In genomic region chr6:84762220-84762940, GRCh38 we compare ENCODE assay signal across 10 cellular contexts. TPM values are rescaled to one million over a fixed set of nuclear protein-coding genes. Genes with fewer than 3 reads are reported as not detected.
A peak's percentile ranks its signal among the peaks of the same experiment; 100 is the strongest.
DNase-seq lines count a peak whose midpoint lies in the region; ATAC-seq and TF ChIP-seq lines count a peak whose summit lies in the region.
"Had no signal": no experiment of that assay in that cellular context is flagged by ENCODE, and none has a peak within 500 bp of the region (broad histone marks: within the 10 kb centered on the region; RNA-seq: fewer than 3 reads in every experiment).

No MANE protein-coding gene starts in this region.

- peak; percentile 39 for TF ChIP-seq CTCF in cardiac muscle cell (IDR thresholded peaks at IDR 0.05; ENCODE audit: low read depth, low read length)

- intact Hi-C loops in sciatic nerve (cut with DNase I), result no loop called here

- no peaks in the 10 kb centered on the region for H3K36me3 ChIP-seq in cardiac muscle cell
- H3K36me3 ChIP-seq: prostate gland had no signal

- DNase-seq in GM04504 (ENCODE audit: low read depth) (peak; percentile 35), SK-N-DZ (ENCODE audit: low spot score) (peak; percentile 36), cardiac muscle cell (ENCODE audit: low read depth in 1 of 2, low spot score in 1 of 2) (peak; percentile 52 to 70), sciatic nerve (ENCODE audit: low spot score) (peak; percentile 67), KBM-7 (no peak), superior temporal gyrus (ENCODE audit: extremely low spot score) (no peak), NAMALWA (ENCODE audit: low spot score) (no peak)
- no peak for DNase-seq in NK-92 treated with Interleukin-12 subunit alpha and Interleukin-12 subunit beta, amount 100 ng/mL, for 24 hours (lab: John Stamatoyannopoulos, UW)
- DNase-seq: caudate nucleus had no signal

- no peaks in the 10 kb centered on the region for H3K4me1 ChIP-seq in cardiac muscle cell (ENCODE audit: low read depth)
- H3K4me1 ChIP-seq: prostate gland had no signal

- peaks cover 97% of the 10 kb centered on the region for H3K27me3 ChIP-seq in cardiac muscle cell

- no peak overlapping the region for H3K27ac ChIP-seq in cardiac muscle cell
- H3K27ac ChIP-seq: prostate gland had no signal

- in situ Hi-C loops in KBM-7 (cut with MboI; ENCODE audit: low pct_unique_long_range_greater_than_20kb, low sequenced_read_pairs), result no loop called here

- H3K9me3 ChIP-seq in cardiac muscle cell (ENCODE audit: low read depth), result no peaks in the 10 kb centered on the region
- H3K9me3 ChIP-seq: prostate gland had no signal

- H3K4me3 ChIP-seq in cardiac muscle cell, result peak overlapping the region; percentile 53
- H3K4me3 ChIP-seq: prostate gland had no signal

- peak; percentile 7 for ATAC-seq in sciatic nerve

RNA-seq across cellular contexts. Expression of gene TBX18, which starts 2.0 kb away (rescaled TPM):
- polyA plus RNA-seq in SK-N-DZ (2014; cell fraction: cytosol; rRNA removed), result 0.10 and 0.60 TPM in 2 replicates
- polyA plus RNA-seq in SK-N-DZ (2014; cell fraction: nucleus; rRNA removed), result 0.26 and 2.3 TPM in 2 replicates
- total RNA-seq in cardiac muscle cell, result 5.2 and 5.5 TPM in 2 replicates
- 1.2 TPM in 2 replicates for polyA plus RNA-seq in cardiac muscle cell
- total RNA-seq in sciatic nerve, result 46.1 TPM

Comparison
In these comparisons a context has a peak if more than half of its experiments do, and no peak if none do; other contexts are left out.
1. DNase-seq: peak in GM04504 (single experiment), SK-N-DZ (single experiment), cardiac muscle cell (2 of 2) and sciatic nerve (single experiment); none in KBM-7 (single experiment), superior temporal gyrus (single experiment), NK-92 treated with Interleukin-12 subunit alpha and Interleukin-12 subunit beta, amount 100 ng/mL, for 24 hours (single experiment) and NAMALWA (single experiment).